In the genomic region with DNA sequence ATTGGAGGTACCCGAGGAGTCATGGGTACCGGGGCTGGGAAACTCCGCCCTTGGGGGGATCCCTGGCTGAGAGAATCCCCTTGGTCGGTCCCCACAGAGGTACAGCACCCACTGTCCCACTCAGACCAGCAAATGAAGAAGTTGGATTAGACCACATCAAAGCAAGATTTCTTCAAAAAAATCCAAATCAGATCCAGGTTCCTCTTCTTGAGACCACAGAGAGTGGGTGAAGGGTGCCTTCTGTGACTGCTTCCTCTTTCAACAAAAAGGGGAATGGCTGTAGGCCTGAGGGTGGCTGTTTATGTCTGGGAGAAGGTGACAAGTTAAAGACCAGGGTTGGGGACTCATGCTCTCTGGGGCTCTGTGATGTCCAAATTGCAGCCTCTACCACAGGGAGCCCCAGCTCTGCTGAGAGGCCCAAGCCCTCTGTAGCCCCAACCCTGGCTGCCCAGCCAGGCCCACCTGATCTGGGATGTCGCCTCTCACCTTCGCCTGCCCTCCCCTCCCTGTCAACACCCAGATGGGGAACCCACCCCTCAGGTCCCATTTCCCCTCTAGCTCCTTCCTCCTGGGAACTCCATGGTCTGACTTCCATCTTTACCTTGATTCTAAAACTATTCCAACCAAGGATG, we compare ENCODE assay signal across 1 cellular context.
TF ChIP-seq lines count a peak whose summit lies in the region.

No MANE protein-coding gene starts in this region.

TF ChIP-seq in GM12878, 131 proteins besides CTCF, POLR2A, EP300 and RAD21 (continued from another document and continues in another):
- TF ChIP-seq WRNIP1 (IDR thresholded peaks at IDR 0.05; ENCODE audit: borderline replicate concordance, low read depth, low read length) = no peak
- TF ChIP-seq MEF2A (IDR thresholded peaks at IDR 0.05; ENCODE audit: insufficient read depth, low read depth, low read length) = peak; percentile 87
- TF ChIP-seq HDGF (IDR thresholded peaks at IDR 0.05) = 0 out of 2 replicates have a peak, but pooled peaks have one; percentile 61
- no peak for TF ChIP-seq RB1 (IDR thresholded peaks at IDR 0.05; ENCODE audit: borderline replicate concordance)
- TF ChIP-seq MYC (IDR thresholded peaks at IDR 0.05; ENCODE audit: insufficient read depth, insufficient read length, insufficient replicate concordance, low read length, severe bottlenecking) = no peak
- no peak for TF ChIP-seq ZSCAN29 (IDR thresholded peaks at IDR 0.05)
- TF ChIP-seq, protein P1, sequence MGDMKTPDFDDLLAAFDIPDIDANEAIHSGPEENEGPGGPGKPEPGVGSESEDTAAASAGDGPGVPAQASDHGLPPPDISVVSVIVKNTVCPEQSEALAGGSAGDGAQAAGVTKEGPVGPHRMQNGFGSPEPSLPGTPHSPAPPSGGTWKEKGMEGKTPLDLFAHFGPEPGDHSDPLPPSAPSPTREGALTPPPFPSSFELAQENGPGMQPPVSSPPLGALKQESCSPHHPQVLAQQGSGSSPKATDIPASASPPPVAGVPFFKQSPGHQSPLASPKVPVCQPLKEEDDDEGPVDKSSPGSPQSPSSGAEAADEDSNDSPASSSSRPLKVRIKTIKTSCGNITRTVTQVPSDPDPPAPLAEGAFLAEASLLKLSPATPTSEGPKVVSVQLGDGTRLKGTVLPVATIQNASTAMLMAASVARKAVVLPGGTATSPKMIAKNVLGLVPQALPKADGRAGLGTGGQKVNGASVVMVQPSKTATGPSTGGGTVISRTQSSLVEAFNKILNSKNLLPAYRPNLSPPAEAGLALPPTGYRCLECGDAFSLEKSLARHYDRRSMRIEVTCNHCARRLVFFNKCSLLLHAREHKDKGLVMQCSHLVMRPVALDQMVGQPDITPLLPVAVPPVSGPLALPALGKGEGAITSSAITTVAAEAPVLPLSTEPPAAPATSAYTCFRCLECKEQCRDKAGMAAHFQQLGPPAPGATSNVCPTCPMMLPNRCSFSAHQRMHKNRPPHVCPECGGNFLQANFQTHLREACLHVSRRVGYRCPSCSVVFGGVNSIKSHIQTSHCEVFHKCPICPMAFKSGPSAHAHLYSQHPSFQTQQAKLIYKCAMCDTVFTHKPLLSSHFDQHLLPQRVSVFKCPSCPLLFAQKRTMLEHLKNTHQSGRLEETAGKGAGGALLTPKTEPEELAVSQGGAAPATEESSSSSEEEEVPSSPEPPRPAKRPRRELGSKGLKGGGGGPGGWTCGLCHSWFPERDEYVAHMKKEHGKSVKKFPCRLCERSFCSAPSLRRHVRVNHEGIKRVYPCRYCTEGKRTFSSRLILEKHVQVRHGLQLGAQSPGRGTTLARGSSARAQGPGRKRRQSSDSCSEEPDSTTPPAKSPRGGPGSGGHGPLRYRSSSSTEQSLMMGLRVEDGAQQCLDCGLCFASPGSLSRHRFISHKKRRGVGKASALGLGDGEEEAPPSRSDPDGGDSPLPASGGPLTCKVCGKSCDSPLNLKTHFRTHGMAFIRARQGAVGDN (IDR thresholded peaks at IDR 0.05) = peak; percentile 57
- TF ChIP-seq SMC3 (IDR thresholded peaks at IDR 0.05; ENCODE audit: borderline replicate concordance, low read length) = no peak; the same call in 1 of the 2 replicates
- peak; percentile 93 for TF ChIP-seq PAX5 (IDR thresholded peaks at IDR 0.05; ENCODE audit: borderline replicate concordance, low read depth, low read length)
- peak; percentile 59 for TF ChIP-seq SMAD1 (IDR thresholded peaks at IDR 0.05; ENCODE audit: low read depth, partially characterized antibody)
- TF ChIP-seq CHD2 (IDR thresholded peaks at IDR 0.05; ENCODE audit: borderline replicate concordance, low read depth, low read length) = no peak; the same call in 1 of the 2 replicates
- TF ChIP-seq CHD1 (IDR thresholded peaks at IDR 0.05; ENCODE audit: low read depth, low read length) = no peak
- no peak for TF ChIP-seq POLR2AphosphoS5 (IDR thresholded peaks at IDR 0.05; ENCODE audit: low read length)
- TF ChIP-seq IRF3 (IDR thresholded peaks at IDR 0.05) = no peak
- TF ChIP-seq CREM (IDR thresholded peaks at IDR 0.05; ENCODE audit: low read depth) = peak; percentile 85
- peak; percentile 81; the same call in 1 of the 2 replicates for TF ChIP-seq ZBED1 (IDR thresholded peaks at IDR 0.05; ENCODE audit: borderline replicate concordance)
- peak; percentile 77 to 89 for TF ChIP-seq BHLHE40 (IDR thresholded peaks at IDR 0.05; ENCODE audit: borderline replicate concordance in 1 of 2, low read depth in 2 of 2, low read length in 1 of 2)
- no peak for TF ChIP-seq PRDM15 (CRISPR knock-in tag; IDR thresholded peaks at IDR 0.05)
- TF ChIP-seq MEF2B (IDR thresholded peaks at IDR 0.05; ENCODE audit: partially characterized antibody, poor library complexity, severe bottlenecking) = peak; percentile 90
- TF ChIP-seq TBL1XR1 (IDR thresholded peaks at IDR 0.05; ENCODE audit: low read depth, low read length) = peak; percentile 98
- TF ChIP-seq CHD4 (IDR thresholded peaks at IDR 0.05) = no peak
- TF ChIP-seq MXI1 (IDR thresholded peaks at IDR 0.05; ENCODE audit: low read depth, low read length) = peak; percentile 48; the same call in 1 of the 2 replicates
- no peak for TF ChIP-seq HDAC6 (IDR thresholded peaks at IDR 0.05; ENCODE audit: unreplicated experiment)
- TF ChIP-seq ZBTB11 (CRISPR knock-in tag; IDR thresholded peaks at IDR 0.05) = no peak
- TF ChIP-seq KDM1A (IDR thresholded peaks at IDR 0.05; ENCODE audit: borderline replicate concordance) = no peak
- TF ChIP-seq HCFC1 (IDR thresholded peaks at IDR 0.05; ENCODE audit: low read length) = no peak
- peak; percentile 38; the same call in 1 of the 2 replicates for TF ChIP-seq JUND (IDR thresholded peaks at IDR 0.05; ENCODE audit: low read depth, low read length)
- no peak for TF ChIP-seq MAX (IDR thresholded peaks at IDR 0.05; ENCODE audit: low read depth, low read length)
- TF ChIP-seq, protein P2, sequence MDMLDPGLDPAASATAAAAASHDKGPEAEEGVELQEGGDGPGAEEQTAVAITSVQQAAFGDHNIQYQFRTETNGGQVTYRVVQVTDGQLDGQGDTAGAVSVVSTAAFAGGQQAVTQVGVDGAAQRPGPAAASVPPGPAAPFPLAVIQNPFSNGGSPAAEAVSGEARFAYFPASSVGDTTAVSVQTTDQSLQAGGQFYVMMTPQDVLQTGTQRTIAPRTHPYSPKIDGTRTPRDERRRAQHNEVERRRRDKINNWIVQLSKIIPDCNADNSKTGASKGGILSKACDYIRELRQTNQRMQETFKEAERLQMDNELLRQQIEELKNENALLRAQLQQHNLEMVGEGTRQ (IDR thresholded peaks at IDR 0.05; ENCODE audit: borderline replicate concordance, low read depth, low read length) = no peak
- no peak for TF ChIP-seq ESRRA (IDR thresholded peaks at IDR 0.05; ENCODE audit: low read length)
- TF ChIP-seq RAD51 (IDR thresholded peaks at IDR 0.05) = 0 out of 2 replicates have a peak, but pooled peaks have one; percentile 25
- no peak for TF ChIP-seq E2F8 (IDR thresholded peaks at IDR 0.05; ENCODE audit: low read depth, partially characterized antibody)
- TF ChIP-seq SREBF2 (IDR thresholded peaks at IDR 0.05; ENCODE audit: low read length) = no peak
- TF ChIP-seq, protein P3, sequence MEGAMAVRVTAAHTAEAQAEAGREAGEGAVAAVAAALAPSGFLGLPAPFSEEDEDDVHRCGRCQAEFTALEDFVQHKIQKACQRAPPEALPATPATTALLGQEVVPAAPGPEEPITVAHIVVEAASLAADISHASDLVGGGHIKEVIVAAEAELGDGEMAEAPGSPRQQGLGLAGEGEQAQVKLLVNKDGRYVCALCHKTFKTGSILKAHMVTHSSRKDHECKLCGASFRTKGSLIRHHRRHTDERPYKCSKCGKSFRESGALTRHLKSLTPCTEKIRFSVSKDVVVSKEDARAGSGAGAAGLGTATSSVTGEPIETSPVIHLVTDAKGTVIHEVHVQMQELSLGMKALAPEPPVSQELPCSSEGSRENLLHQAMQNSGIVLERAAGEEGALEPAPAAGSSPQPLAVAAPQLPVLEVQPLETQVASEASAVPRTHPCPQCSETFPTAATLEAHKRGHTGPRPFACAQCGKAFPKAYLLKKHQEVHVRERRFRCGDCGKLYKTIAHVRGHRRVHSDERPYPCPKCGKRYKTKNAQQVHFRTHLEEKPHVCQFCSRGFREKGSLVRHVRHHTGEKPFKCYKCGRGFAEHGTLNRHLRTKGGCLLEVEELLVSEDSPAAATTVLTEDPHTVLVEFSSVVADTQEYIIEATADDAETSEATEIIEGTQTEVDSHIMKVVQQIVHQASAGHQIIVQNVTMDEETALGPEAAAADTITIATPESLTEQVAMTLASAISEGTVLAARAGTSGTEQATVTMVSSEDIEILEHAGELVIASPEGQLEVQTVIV (IDR thresholded peaks at IDR 0.05; ENCODE audit: borderline replicate concordance, partially characterized antibody) = no peak
- TF ChIP-seq DPF2 (IDR thresholded peaks at IDR 0.05) = peak; percentile 98
- no peak for TF ChIP-seq SMARCA5 (IDR thresholded peaks at IDR 0.05)
- no peak for TF ChIP-seq ATF3 (IDR thresholded peaks at IDR 0.05; ENCODE audit: borderline replicate concordance, extremely low read depth, low read depth, low read length)
- no peak for TF ChIP-seq NRF1 (conservative IDR thresholded peaks at IDR 0.05; ENCODE audit: low read depth, low read length)
- TF ChIP-seq RBBP5 (conservative IDR thresholded peaks at IDR 0.05) = no peak
